8 cellular contexts compared by ENCODE assay signal in the genomic region with DNA sequence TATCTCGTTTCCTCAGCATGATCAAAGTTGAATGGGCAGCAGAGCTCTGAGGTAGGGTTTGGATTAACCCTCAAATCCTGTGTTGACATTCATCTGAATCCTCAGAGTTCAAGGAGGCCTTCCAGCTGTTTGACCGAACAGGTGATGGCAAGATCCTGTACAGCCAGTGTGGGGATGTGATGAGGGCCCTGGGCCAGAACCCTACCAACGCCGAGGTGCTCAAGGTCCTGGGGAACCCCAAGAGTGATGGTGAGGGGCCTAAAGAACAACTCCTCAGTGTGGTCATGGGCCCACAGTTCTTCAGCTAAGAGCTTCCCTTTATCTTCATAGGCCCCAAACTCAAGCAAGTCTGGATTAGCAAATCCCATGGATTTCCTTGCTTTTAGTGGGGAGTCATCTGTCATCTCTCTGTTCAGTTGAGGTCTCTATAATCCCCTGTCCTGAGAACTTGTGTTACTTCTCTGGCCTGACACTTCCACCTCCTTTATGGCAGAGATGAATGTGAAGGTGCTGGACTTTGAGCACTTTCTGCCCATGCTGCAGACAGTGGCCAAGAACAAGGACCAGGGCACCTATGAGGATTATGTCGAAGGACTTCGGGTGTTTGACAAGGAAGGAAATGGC. TPM values are rescaled to one million over a fixed set of nuclear protein-coding genes. Genes with fewer than 3 reads are reported as not detected.
DNase-seq lines count a peak whose midpoint lies in the region; ATAC-seq, FAIRE-seq and TF ChIP-seq lines count a peak whose summit lies in the region.

No MANE protein-coding gene starts in this region.

- CTCF ChIA-PET in activated CD4-positive, alpha-beta memory T cell treated with anti-CD3 and anti-CD28 coated beads for 36 hours (lab: Charles Lee): interaction anchor here (1.4 to 6.2 kb wide), 6 partner anchors 29 to 62 kb away, joined by 4 to 48 read pairs (median 10); a partner anchor contains a TSS

- H3K9me3 ChIP-seq in right cardiac atrium (ENCODE audit: control insufficient read depth, low read length): no peaks in the 10 kb centered on the region

- H3K4me3 ChIP-seq in H7 (ENCODE audit: insufficient read depth, low read depth, low read length): peak overlapping the region; percentile 70
- peak overlapping the region; percentile 95 for H3K4me3 ChIP-seq in right cardiac atrium (ENCODE audit: low read length)
- H3K4me3 ChIP-seq in skin epidermis: peak overlapping the region; percentile 64 to 79 (median 76)

- peaks cover 64% of the 10 kb centered on the region for H3K36me3 Mint-ChIP-seq in activated CD4-positive, alpha-beta memory T cell treated with anti-CD3 and anti-CD28 coated beads for 36 hours

- POLR2A ChIA-PET in activated CD4-positive, alpha-beta memory T cell treated with anti-CD3 and anti-CD28 coated beads for 36 hours (lab: Charles Lee): interaction anchor here (0.6 to 4.5 kb wide), 8 partner anchors 10 to 43 kb away, joined by 3 to 19 read pairs (median 13); a partner anchor contains a TSS

- FAIRE-seq in urothelium cell line (lab: Jason Lieb, UNC) (no peak), GM12892 (lab: Jason Lieb, UNC) (no peak)

- H3K27ac ChIP-seq in right cardiac atrium (ENCODE audit: low read length) (peak overlapping the region; percentile 87), skin epidermis (peak overlapping the region in 20 of 21 experiments; percentile 94 to 99 (median 97))

- H3K27me3 Mint-ChIP-seq in activated CD4-positive, alpha-beta memory T cell treated with anti-CD3 and anti-CD28 coated beads for 36 hours: no peaks in the 10 kb centered on the region

- H3K27me3 ChIP-seq in H7 (ENCODE audit: control insufficient read depth, insufficient read depth, low read length) (no peaks in the 10 kb centered on the region), right cardiac atrium (ENCODE audit: control insufficient read depth, insufficient read depth) (no peaks in the 10 kb centered on the region)

- WGBS in right cardiac atrium: 11% methylated on average over 6 of the region's 6 CpGs

- peaks cover 4% of the 10 kb centered on the region for H3K4me1 ChIP-seq in right cardiac atrium (ENCODE audit: control insufficient read depth, insufficient read depth, low read length)

- TF ChIP-seq POLR2A in GM12892 (IDR thresholded peaks at IDR 0.05; ENCODE audit: low read depth, low read length): no peak; the same call in 1 of the 2 replicates

- DNase-seq in H7 (no peak), right cardiac atrium (no peak), urothelium cell line (ENCODE audit: low spot score) (no peak), GM12892 (ENCODE audit: insufficient read length) (no peak), NCI-H748 treated with DMSO at 0.1 percent for 48 hours (lab: John Stamatoyannopoulos, UW) (no peak)
- DNase-seq in activated CD4-positive, alpha-beta memory T cell treated with anti-CD3 and anti-CD28 coated beads for 36 hours: no peak

- no peak for ATAC-seq in right cardiac atrium
- no peak for ATAC-seq in HG03457 (IDR thresholded peaks at IDR 0.05; ENCODE audit: unreplicated experiment)

- peaks cover 44% of the 10 kb centered on the region for H3K36me3 ChIP-seq in H7 (replicated peaks; ENCODE audit: control insufficient read depth, insufficient read depth, low read length)

- intact Hi-C loops in activated CD4-positive, alpha-beta memory T cell treated with anti-CD3 and anti-CD28 coated beads for 36 hours (cut with micrococcal nuclease): loop anchor here (1.0 to 2.0 kb wide), 2 partner anchors 7 to 141 kb away; a partner anchor contains a TSS
- intact Hi-C loops in right cardiac atrium (cut with DNase I): loop anchor here in 2 of 4 donors (2.0 to 5.0 kb wide), 3 partner anchors 31 to 42 kb away; a partner anchor contains a TSS

- peak overlapping the region; percentile 98 for H3K27ac Mint-ChIP-seq in activated CD4-positive, alpha-beta memory T cell treated with anti-CD3 and anti-CD28 coated beads for 36 hours

- H3K4me3 Mint-ChIP-seq in activated CD4-positive, alpha-beta memory T cell treated with anti-CD3 and anti-CD28 coated beads for 36 hours: peak overlapping the region; percentile 95

- peaks cover 35% of the 10 kb centered on the region for H3K4me1 Mint-ChIP-seq in activated CD4-positive, alpha-beta memory T cell treated with anti-CD3 and anti-CD28 coated beads for 36 hours (ENCODE audit: low read depth)

- H3K9me3 Mint-ChIP-seq in activated CD4-positive, alpha-beta memory T cell treated with anti-CD3 and anti-CD28 coated beads for 36 hours: no peaks in the 10 kb centered on the region

RNA-seq across cellular contexts. Expression of a gene that starts 1.4 kb away (rescaled TPM):
- 941 and 1,248 TPM in 2 replicates for total RNA-seq in H7 (2014; rRNA removed; shearing (Covaris generic))
- total RNA-seq in activated CD4-positive, alpha-beta memory T cell treated with anti-CD3 and anti-CD28 coated beads for 36 hours: 1,000 to 10,000 TPM; 1,196 to 1,215 TPM
- 1,000 to 10,000 TPM in 1 of 4 donors, 100 to 1,000 TPM in 3; 592 to 1,178 (median 826) TPM for total RNA-seq in right cardiac atrium
- polyA plus RNA-seq in right cardiac atrium: 1,131 TPM
- 1,951 TPM for polyA plus RNA-seq in GM12892 (2012; ENCODE audit: missing spikeins)

RNA-seq across cellular contexts. Expression of a gene that starts 7.2 kb away (rescaled TPM):
- total RNA-seq in H7 (2014; rRNA removed; shearing (Covaris generic)): 118 and 129 TPM in 2 replicates
- 10 to 100 TPM; 63.8 to 70.8 TPM for total RNA-seq in activated CD4-positive, alpha-beta memory T cell treated with anti-CD3 and anti-CD28 coated beads for 36 hours
- total RNA-seq in right cardiac atrium: 10 to 100 TPM; 48.4 to 74.6 (median 60.2) TPM
- 65.7 TPM for polyA plus RNA-seq in right cardiac atrium
- polyA plus RNA-seq in GM12892 (2012; ENCODE audit: missing spikeins): 105 TPM

RNA-seq across cellular contexts. Expression of a gene that starts 29.7 kb away (rescaled TPM):
- 20.0 and 27.5 TPM in 2 replicates for total RNA-seq in H7 (2014; rRNA removed; shearing (Covaris generic))
- 100 to 1,000 TPM in 1 of 2 experiments, 10 to 100 TPM in 1; 96.4 to 103 TPM for total RNA-seq in activated CD4-positive, alpha-beta memory T cell treated with anti-CD3 and anti-CD28 coated beads for 36 hours
- total RNA-seq in right cardiac atrium: 10 to 100 TPM; 63.2 to 94.6 (median 72.2) TPM
- polyA plus RNA-seq in right cardiac atrium: 28.6 TPM
- polyA plus RNA-seq in GM12892 (2012; ENCODE audit: missing spikeins): 42.7 TPM

RNA-seq across cellular contexts. Expression of a gene that starts 31.5 kb away (rescaled TPM):
- 120 and 127 TPM in 2 replicates for total RNA-seq in H7 (2014; rRNA removed; shearing (Covaris generic))
- total RNA-seq in activated CD4-positive, alpha-beta memory T cell treated with anti-CD3 and anti-CD28 coated beads for 36 hours: 100 to 1,000 TPM; 142 to 146 TPM
- total RNA-seq in right cardiac atrium: 10 to 100 TPM; 30.7 to 38.5 (median 33.6) TPM
- polyA plus RNA-seq in right cardiac atrium: 29.1 TPM
- polyA plus RNA-seq in GM12892 (2012; ENCODE audit: missing spikeins): 54.4 TPM

RNA-seq across cellular contexts. Expression of a gene that starts 41.5 kb away (rescaled TPM):
- total RNA-seq in H7 (2014; rRNA removed; shearing (Covaris generic)): 8.2 and 11.3 TPM in 2 replicates
- 1 to 10 TPM; 5.1 to 7.2 TPM for total RNA-seq in activated CD4-positive, alpha-beta memory T cell treated with anti-CD3 and anti-CD28 coated beads for 36 hours
- 1 to 10 TPM; 6.1 to 8.6 (median 6.7) TPM for total RNA-seq in right cardiac atrium
- polyA plus RNA-seq in right cardiac atrium: 2.7 TPM
- 2.7 TPM for polyA plus RNA-seq in GM12892 (2012; ENCODE audit: missing spikeins)
